8 cellular contexts compared by ENCODE assay signal in genomic region chr11:123020968-123021367, GRCh38. TPM values are rescaled to one million over a fixed set of nuclear protein-coding genes. Genes with fewer than 3 reads are reported as not detected.
DNase-seq lines count a peak whose midpoint lies in the region; ATAC-seq and TF ChIP-seq lines count a peak whose summit lies in the region.

No MANE protein-coding gene starts in this region.

- H3K27me3 ChIP-seq in kidney epithelial cell (ENCODE audit: control insufficient read depth, insufficient read depth, low read length) (no peaks in the 10 kb centered on the region), tibial nerve (no peaks in the 10 kb centered on the region)

- peak; percentile 54 for DNase-seq in HPDE6-E6E7 (ENCODE audit: extremely low spot score)
- peak; percentile 84 for DNase-seq in OCI-M1 (lab: John Stamatoyannopoulos, UW)
- DNase-seq in activated naive CD8-positive, alpha-beta T cell treated with anti-CD3 and anti-CD28 coated beads, Interleukin-2, amount 50 U/mL, for 24 hours, result peak; percentile 20
- DNase-seq in kidney epithelial cell (ENCODE audit: low read depth), result no peak
- DNase-seq in tibial nerve (ENCODE audit: low spot score in 2 of 2), result peak in 1 of 2 donors; percentile 16
- no peak for DNase-seq in occipital lobe (lab: John Stamatoyannopoulos, UW)

- WGBS in tibial nerve, 2 donors, result 46 to 50% methylated on average over 2 of the region's 2 CpGs

- peak; percentile 71 for TF ChIP-seq CTCF in C4-2B (conservative IDR thresholded peaks at IDR 0.05)
- peak; percentile 77 for TF ChIP-seq CTCF in kidney epithelial cell (IDR thresholded peaks at IDR 0.05; ENCODE audit: insufficient read depth, low read length, poor library complexity, severe bottlenecking)
- TF ChIP-seq CTCF in tibial nerve (IDR thresholded peaks at IDR 0.05), result peak; percentile 21 to 45 (median 32)

- H3K27ac Mint-ChIP-seq in activated naive CD8-positive, alpha-beta T cell treated with anti-CD3 and anti-CD28 coated beads, Interleukin-2, amount 50 U/mL, for 24 hours, result no peak overlapping the region

- H3K9me3 Mint-ChIP-seq in activated naive CD8-positive, alpha-beta T cell treated with anti-CD3 and anti-CD28 coated beads, Interleukin-2, amount 50 U/mL, for 24 hours, result no peaks in the 10 kb centered on the region

- no peak for TF ChIP-seq POLR2A in tibial nerve (IDR thresholded peaks at IDR 0.05)

- H3K36me3 Mint-ChIP-seq in activated naive CD8-positive, alpha-beta T cell treated with anti-CD3 and anti-CD28 coated beads, Interleukin-2, amount 50 U/mL, for 24 hours (ENCODE audit: low read depth), result no peaks in the 10 kb centered on the region

- H3K4me3 ChIP-seq in kidney epithelial cell (ENCODE audit: low read depth, low read length) (no peak overlapping the region), tibial nerve (no peak overlapping the region)

- no peaks in the 10 kb centered on the region for H3K36me3 ChIP-seq in kidney epithelial cell (ENCODE audit: control insufficient read depth, insufficient read depth, low read length)
- no peaks in the 10 kb centered on the region for H3K36me3 ChIP-seq in tibial nerve

- peaks cover 7% of the 10 kb centered on the region for H3K27me3 Mint-ChIP-seq in activated naive CD8-positive, alpha-beta T cell treated with anti-CD3 and anti-CD28 coated beads, Interleukin-2, amount 50 U/mL, for 24 hours

- TF ChIP-seq EP300 in tibial nerve (IDR thresholded peaks at IDR 0.05), result no peak

- peaks cover 0 to 10% (median 0%) of the 10 kb centered on the region in 4 donors for H3K4me1 ChIP-seq in tibial nerve

- peaks cover 6% of the 10 kb centered on the region for H3K4me1 Mint-ChIP-seq in activated naive CD8-positive, alpha-beta T cell treated with anti-CD3 and anti-CD28 coated beads, Interleukin-2, amount 50 U/mL, for 24 hours

- no peak overlapping the region for H3K27ac ChIP-seq in C4-2B
- no peak overlapping the region for H3K27ac ChIP-seq in tibial nerve

- no peak overlapping the region for H3K4me3 Mint-ChIP-seq in activated naive CD8-positive, alpha-beta T cell treated with anti-CD3 and anti-CD28 coated beads, Interleukin-2, amount 50 U/mL, for 24 hours

- no peaks in the 10 kb centered on the region for H3K9me3 ChIP-seq in tibial nerve

- peak; percentile 69 for ATAC-seq in GM18502 (IDR thresholded peaks at IDR 0.05; ENCODE audit: poor library complexity, unreplicated experiment)
- peak; percentile 65 for ATAC-seq in activated naive CD8-positive, alpha-beta T cell treated with anti-CD3 and anti-CD28 coated beads, Interleukin-2, amount 50 U/mL, for 24 hours

RNA-seq across cellular contexts. Expression of gene BSX, which starts 39.3 kb away (rescaled TPM):
- total RNA-seq in kidney epithelial cell, result not detected in 2 replicates
- not detected for total RNA-seq in tibial nerve
- not detected for total RNA-seq in occipital lobe

RNA-seq across cellular contexts. Expression of gene HSPA8, which starts 41.0 kb away (rescaled TPM):
- total RNA-seq in kidney epithelial cell (1,290 and 1,738 TPM in 2 replicates), tibial nerve (100 to 1,000 TPM; 425 to 660 (median 550) TPM), occipital lobe (3,421 TPM)

Comparison
In these comparisons a context has a peak if more than half of its experiments do, and no peak if none do; other contexts are left out.
1. DNase-seq: peak in HPDE6-E6E7 (single experiment), OCI-M1 (single experiment) and activated naive CD8-positive, alpha-beta T cell treated with anti-CD3 and anti-CD28 coated beads, Interleukin-2, amount 50 U/mL, for 24 hours (single experiment); none in kidney epithelial cell (single experiment) and occipital lobe (single experiment).
2. Peak in every context shown above with its lines, with median percentiles within 50 percentile points of each other: CTCF ChIP-seq.